8 cellular contexts compared by ENCODE assay signal in genomic region chr17:78933959-78934568, GRCh38. TPM values are rescaled to one million over a fixed set of nuclear protein-coding genes. Genes with fewer than 3 reads are reported as not detected.
DNase-seq lines count a peak whose midpoint lies in the region; ATAC-seq and TF ChIP-seq lines count a peak whose summit lies in the region.

No MANE protein-coding gene starts in this region.

- H3K9me3 ChIP-seq in colonic mucosa = no peaks in the 10 kb centered on the region

- H3K27ac Mint-ChIP-seq in HFFc6 = peak overlapping the region; percentile 99
- H3K27ac Mint-ChIP-seq in stimulated activated memory B cell treated with anti-CD40 and anti-IgM and Interleukin-4, amounts not matched to agents 10 μg/mL and 1 μg/mL and 100 μg/mL, for 72 hours = peak overlapping the region; percentile 81

- H3K4me1 Mint-ChIP-seq in HFFc6 (ENCODE audit: low read depth) = peaks cover 51% of the 10 kb centered on the region
- peaks cover 11% of the 10 kb centered on the region for H3K4me1 Mint-ChIP-seq in stimulated activated memory B cell treated with anti-CD40 and anti-IgM and Interleukin-4, amounts not matched to agents 10 μg/mL and 1 μg/mL and 100 μg/mL, for 72 hours

- H3K4me1 ChIP-seq in colonic mucosa = peaks cover 3% of the 10 kb centered on the region

- no peak overlapping the region for H3K9ac ChIP-seq in colonic mucosa (ENCODE audit: low read depth in 2 of 2, low read length in 2 of 2)

- peak overlapping the region; percentile 72 for H3K27ac ChIP-seq in colonic mucosa

- intact Hi-C loops in colonic mucosa (cut with DNase I) = no loop called here

- peak overlapping the region; percentile 84 for H3K4me3 Mint-ChIP-seq in HFFc6
- H3K4me3 Mint-ChIP-seq in stimulated activated memory B cell treated with anti-CD40 and anti-IgM and Interleukin-4, amounts not matched to agents 10 μg/mL and 1 μg/mL and 100 μg/mL, for 72 hours = no peak overlapping the region

- H3K36me3 Mint-ChIP-seq in HFFc6 (ENCODE audit: low read depth) = no peaks in the 10 kb centered on the region
- no peaks in the 10 kb centered on the region for H3K36me3 Mint-ChIP-seq in stimulated activated memory B cell treated with anti-CD40 and anti-IgM and Interleukin-4, amounts not matched to agents 10 μg/mL and 1 μg/mL and 100 μg/mL, for 72 hours

- no peaks in the 10 kb centered on the region for H3K36me3 ChIP-seq in colonic mucosa

- H3K9me3 Mint-ChIP-seq in HFFc6 = no peaks in the 10 kb centered on the region
- H3K9me3 Mint-ChIP-seq in stimulated activated memory B cell treated with anti-CD40 and anti-IgM and Interleukin-4, amounts not matched to agents 10 μg/mL and 1 μg/mL and 100 μg/mL, for 72 hours = no peaks in the 10 kb centered on the region

- peaks cover 3% of the 10 kb centered on the region for H3K27me3 Mint-ChIP-seq in HFFc6 (ENCODE audit: insufficient read depth)
- peaks cover 39% of the 10 kb centered on the region for H3K27me3 Mint-ChIP-seq in stimulated activated memory B cell treated with anti-CD40 and anti-IgM and Interleukin-4, amounts not matched to agents 10 μg/mL and 1 μg/mL and 100 μg/mL, for 72 hours

- TF ChIP-seq CTCF in HFFc6 (IDR thresholded peaks at IDR 0.05) (no peak), colonic mucosa (IDR thresholded peaks at IDR 0.05) (no peak), GM13977 (IDR thresholded peaks at IDR 0.05; ENCODE audit: extremely low read depth, insufficient read depth, missing control alignments) (no peak)

- no peak overlapping the region for H3K4me3 ChIP-seq in colonic mucosa

- H3K27me3 ChIP-seq in colonic mucosa = no peaks in the 10 kb centered on the region

- in situ Hi-C loops in GM13977 (cut with MboI; ENCODE audit: low pct_unique_long_range_greater_than_20kb, low sequenced_read_pairs, unreplicated experiment) = no loop called here

- peak; percentile 98 for DNase-seq in HFFc6
- peak; percentile 79 for DNase-seq in NCI-H774 (lab: John Stamatoyannopoulos, UW)
- peak; percentile 92 for DNase-seq in colonic mucosa
- DNase-seq in left kidney (ENCODE audit: low read depth, low spot score) = peak; percentile 98
- DNase-seq in GM13977 (ENCODE audit: low spot score) = no peak

- ATAC-seq in stimulated activated memory B cell treated with anti-CD40 and anti-IgM and Interleukin-4, amounts not matched to agents 10 μg/mL and 1 μg/mL and 100 μg/mL, for 72 hours = no peak
- ATAC-seq in GM18867 (IDR thresholded peaks at IDR 0.05; ENCODE audit: unreplicated experiment) = no peak
- no peak for ATAC-seq in GM21528 (IDR thresholded peaks at IDR 0.05; ENCODE audit: low FRiP score, unreplicated experiment)

RNA-seq across cellular contexts. Expression of gene TIMP2, which starts 8.9 kb away (rescaled TPM):
- 100 to 1,000 TPM; 547 to 705 (median 601) TPM for total RNA-seq in HFFc6 (2021; fragmentation: NEBNext Ultra II Directional; extraction: Animal tissue kit (Norgen Biotek cat#: 25700))
- 10 to 100 TPM; 42.8 to 86.1 TPM for total RNA-seq in colonic mucosa

RNA-seq across cellular contexts. Expression of gene CEP295NL, which starts 31.1 kb away (rescaled TPM):
- 1 to 10 TPM in 4 of 6 experiments, under 1 TPM in 2; 0.85 to 2.7 (median 1.6) TPM for total RNA-seq in HFFc6 (2021; fragmentation: NEBNext Ultra II Directional; extraction: Animal tissue kit (Norgen Biotek cat#: 25700))
- under 1 TPM; 0.72 to 0.82 TPM for total RNA-seq in colonic mucosa

RNA-seq across cellular contexts. Expression of gene LGALS3BP, which starts 45.7 kb away (rescaled TPM):
- 10 to 100 TPM; 31.1 to 46.4 (median 43.4) TPM for total RNA-seq in HFFc6 (2021; fragmentation: NEBNext Ultra II Directional; extraction: Animal tissue kit (Norgen Biotek cat#: 25700))
- 100 to 1,000 TPM; 635 to 674 TPM for total RNA-seq in colonic mucosa

Comparison
In these comparisons a context has a peak if more than half of its experiments do, and no peak if none do; other contexts are left out.
1. RNA of gene TIMP2, which starts 8.9 kb away (total RNA-seq): 547 to 705 TPM in HFFc6; 42.8 to 86.1 TPM in colonic mucosa; every median in the first group is over 4 times any median in the second.
2. RNA of gene LGALS3BP, which starts 45.7 kb away (total RNA-seq): 635 to 674 TPM in colonic mucosa; 31.1 to 46.4 TPM in HFFc6; every median in the first group is over 10 times any median in the second.